In the genomic region with DNA sequence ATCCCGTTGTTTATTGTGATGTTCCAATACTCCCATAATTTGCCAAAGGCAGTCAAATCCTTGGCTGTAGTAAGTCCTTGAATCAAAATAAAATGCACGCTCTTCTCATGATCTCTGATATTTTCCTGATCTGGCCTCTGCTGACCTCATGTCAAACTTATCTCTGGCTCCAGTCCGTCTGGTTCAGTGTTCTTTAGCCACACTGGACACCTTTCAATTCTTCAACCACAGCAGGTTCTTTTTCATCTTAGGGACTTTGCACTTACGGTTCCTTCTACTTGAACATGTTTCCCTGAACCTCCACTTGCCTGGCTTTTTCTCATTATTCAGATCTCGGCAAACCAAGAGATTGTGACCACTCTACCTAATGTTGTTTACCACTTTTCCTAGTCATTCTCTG, we compare ENCODE assay signal across 22 cellular contexts. TPM values are rescaled to one million over a fixed set of nuclear protein-coding genes. Genes with fewer than 3 reads are reported as not detected.
DNase-seq lines count a peak whose midpoint lies in the region; ATAC-seq and TF ChIP-seq lines count a peak whose summit lies in the region.
"Had no signal": no experiment of that assay in that cellular context is flagged by ENCODE, and none has a peak within 500 bp of the region (broad histone marks: within the 10 kb centered on the region; RNA-seq: fewer than 3 reads in every experiment).

No MANE protein-coding gene starts in this region.

- H3K36me3 ChIP-seq in hepatocyte (replicated peaks; ENCODE audit: insufficient read depth, low read depth): no peaks in the 10 kb centered on the region
- no peaks in the 10 kb centered on the region for H3K36me3 ChIP-seq in parathyroid adenoma (ENCODE audit: control insufficient read depth, insufficient read depth, low read length)
- H3K36me3 ChIP-seq: BLaER1 treated with 17β-estradiol and CSF1 and Interleukin-3, amounts not matched to agents 10 nM and 100 nM; MG63 had no signal

- H2AFZ ChIP-seq in hepatocyte: no peak overlapping the region
- peak overlapping the region; percentile 33 for H2AFZ ChIP-seq in parathyroid adenoma

- H3K79me2 ChIP-seq in hepatocyte (no peaks in the 10 kb centered on the region), parathyroid adenoma (no peaks in the 10 kb centered on the region)

- ATAC-seq in stimulated activated naive B cell treated with anti-CD40 and anti-IgM and Interleukin-4, amounts not matched to agents 10 μg/mL and 1 μg/mL and 100 μg/mL, for 72 hours (replicated peaks): no peak
- ATAC-seq: CD8-positive, alpha-beta T cell; GM12878; HCT116 had no signal

- H3K27me3 Mint-ChIP-seq in type B pancreatic cell: no peaks in the 10 kb centered on the region
- no peaks in the 10 kb centered on the region; the same call in 1 of the 2 replicates for H3K27me3 Mint-ChIP-seq in HFFc6 (ENCODE audit: insufficient read depth)
- H3K27me3 Mint-ChIP-seq in stimulated activated naive B cell treated with anti-CD40 and anti-IgM and Interleukin-4, amounts not matched to agents 10 μg/mL and 1 μg/mL and 100 μg/mL, for 72 hours: peaks cover 25 to 28% of the 10 kb centered on the region in 2 donors

- H3K9me3 ChIP-seq in hepatocyte (ENCODE audit: low read depth) (no peaks in the 10 kb centered on the region), parathyroid adenoma (ENCODE audit: control insufficient read depth, low read length) (no peaks in the 10 kb centered on the region)
- H3K9me3 ChIP-seq: BLaER1 treated with 17β-estradiol and CSF1 and Interleukin-3, amounts not matched to agents 10 nM and 100 nM; MG63; Peyer's patch had no signal

- TF ChIP-seq CTCF in hepatocyte (IDR thresholded peaks at IDR 0.05; ENCODE audit: poor library complexity): no peak
- TF ChIP-seq CTCF in parathyroid adenoma (IDR thresholded peaks at IDR 0.05): no peak
- TF ChIP-seq CTCF in type B pancreatic cell (conservative IDR thresholded peaks at IDR 0.05): no peak
- no peak for TF ChIP-seq CTCF in HFFc6 (IDR thresholded peaks at IDR 0.05)

- peak overlapping the region; percentile 53 for H3K4me2 ChIP-seq in hepatocyte
- peak overlapping the region; percentile 49 for H3K4me2 ChIP-seq in parathyroid adenoma (ENCODE audit: low read length)
- H3K4me2 ChIP-seq: BLaER1 treated with 17β-estradiol and CSF1 and Interleukin-3, amounts not matched to agents 10 nM and 100 nM had no signal

- H3K4me1 Mint-ChIP-seq in type B pancreatic cell (ENCODE audit: unreplicated experiment): peaks cover 34% of the 10 kb centered on the region
- H3K4me1 Mint-ChIP-seq in HFFc6 (ENCODE audit: low read depth): peaks cover 44% of the 10 kb centered on the region
- peaks cover 7 to 25% of the 10 kb centered on the region in 2 donors for H3K4me1 Mint-ChIP-seq in stimulated activated naive B cell treated with anti-CD40 and anti-IgM and Interleukin-4, amounts not matched to agents 10 μg/mL and 1 μg/mL and 100 μg/mL, for 72 hours

- H3K36me3 Mint-ChIP-seq in type B pancreatic cell: no peaks in the 10 kb centered on the region
- H3K36me3 Mint-ChIP-seq in HFFc6 (ENCODE audit: low read depth): no peaks in the 10 kb centered on the region
- no peaks in the 10 kb centered on the region for H3K36me3 Mint-ChIP-seq in stimulated activated naive B cell treated with anti-CD40 and anti-IgM and Interleukin-4, amounts not matched to agents 10 μg/mL and 1 μg/mL and 100 μg/mL, for 72 hours
- H3K36me3 Mint-ChIP-seq: CD8-positive, alpha-beta T cell had no signal

- no peaks in the 10 kb centered on the region for H4K20me1 ChIP-seq in hepatocyte (ENCODE audit: insufficient read depth, poor library complexity, severe bottlenecking)
- H4K20me1 ChIP-seq: BLaER1 treated with 17β-estradiol and CSF1 and Interleukin-3, amounts not matched to agents 10 nM and 100 nM had no signal

- H3K27ac Mint-ChIP-seq in type B pancreatic cell (peak overlapping the region; percentile 75), HFFc6 (no peak overlapping the region)
- no peak overlapping the region for H3K27ac Mint-ChIP-seq in stimulated activated naive B cell treated with anti-CD40 and anti-IgM and Interleukin-4, amounts not matched to agents 10 μg/mL and 1 μg/mL and 100 μg/mL, for 72 hours
- H3K27ac Mint-ChIP-seq: CD8-positive, alpha-beta T cell had no signal

- WGBS in hepatocyte (ENCODE audit: low lambda C conversion rate, missing lambda C conversion rate): 57% methylated on average over 5 of the region's 5 CpGs

- H3K4me3 ChIP-seq in hepatocyte (no peak overlapping the region), parathyroid adenoma (ENCODE audit: low read depth, low read length) (peak overlapping the region; percentile 13)
- H3K4me3 ChIP-seq: BLaER1 treated with 17β-estradiol and CSF1 and Interleukin-3, amounts not matched to agents 10 nM and 100 nM; GM12878; MG63 had no signal

- no peaks in the 10 kb centered on the region for H3K9me2 ChIP-seq in hepatocyte (replicated peaks; ENCODE audit: insufficient read depth)

- peak; percentile 43 for DNase-seq in OCI-M1 (lab: John Stamatoyannopoulos, UW)
- DNase-seq in hepatocyte (ENCODE audit: low spot score): no peak
- no peak for DNase-seq in type B pancreatic cell (ENCODE audit: extremely low spot score, unreplicated experiment)
- DNase-seq in HFFc6: no peak
- no peak for DNase-seq in activated CD4-positive, CD25-positive, alpha-beta regulatory T cell (lab: John Stamatoyannopoulos, UW)
- DNase-seq in stimulated activated naive B cell treated with anti-CD40 and anti-IgM and Interleukin-4, amounts not matched to agents 10 μg/mL and 1 μg/mL and 100 μg/mL, for 72 hours: no peak
- DNase-seq: CD8-positive, alpha-beta T cell; DMS53; EL; GOT3; Kasumi-1; MG63; NCI-H1092; NCI-H146; NCI-H2081; NCI-H2171 treated with DMSO at 0.1 percent for 48 hours; NCI-H446 treated with DMSO at 0.1 percent for 48 hours; Peyer's patch had no signal

- H3K4me1 ChIP-seq in hepatocyte (ENCODE audit: insufficient read depth) (peaks cover 34% of the 10 kb centered on the region), parathyroid adenoma (no peaks in the 10 kb centered on the region)

- H3K4me3 Mint-ChIP-seq in type B pancreatic cell: peak overlapping the region; percentile 76
- H3K4me3 Mint-ChIP-seq in HFFc6: no peak overlapping the region
- no peak overlapping the region for H3K4me3 Mint-ChIP-seq in stimulated activated naive B cell treated with anti-CD40 and anti-IgM and Interleukin-4, amounts not matched to agents 10 μg/mL and 1 μg/mL and 100 μg/mL, for 72 hours
- H3K4me3 Mint-ChIP-seq: CD8-positive, alpha-beta T cell had no signal

- H3K27ac ChIP-seq in hepatocyte: peak overlapping the region; percentile 46
- peak overlapping the region; percentile 42 for H3K27ac ChIP-seq in parathyroid adenoma
- H3K27ac ChIP-seq: BLaER1 treated with 17β-estradiol and CSF1 and Interleukin-3, amounts not matched to agents 10 nM and 100 nM had no signal

- H3K27me3 ChIP-seq in hepatocyte (no peaks in the 10 kb centered on the region), parathyroid adenoma (ENCODE audit: control insufficient read depth, insufficient read depth, low read length) (no peaks in the 10 kb centered on the region)
- H3K27me3 ChIP-seq: BLaER1 treated with 17β-estradiol and CSF1 and Interleukin-3, amounts not matched to agents 10 nM and 100 nM; MG63; Peyer's patch had no signal

- H3K9me3 Mint-ChIP-seq in type B pancreatic cell (no peaks in the 10 kb centered on the region), HFFc6 (no peaks in the 10 kb centered on the region)
- no peaks in the 10 kb centered on the region for H3K9me3 Mint-ChIP-seq in stimulated activated naive B cell treated with anti-CD40 and anti-IgM and Interleukin-4, amounts not matched to agents 10 μg/mL and 1 μg/mL and 100 μg/mL, for 72 hours
- H3K9me3 Mint-ChIP-seq: CD8-positive, alpha-beta T cell had no signal

- H3K9ac ChIP-seq in parathyroid adenoma: no peak overlapping the region
- H3K9ac ChIP-seq: BLaER1 treated with 17β-estradiol and CSF1 and Interleukin-3, amounts not matched to agents 10 nM and 100 nM had no signal

RNA-seq across cellular contexts. Expression of a gene that starts 10.3 kb away (rescaled TPM):
- total RNA-seq in hepatocyte (7.1 and 8.7 TPM in 2 replicates), type B pancreatic cell (ENCODE audit: low replicate concordance) (6.2 and 8.6 TPM in 2 replicates)
- polyA plus RNA-seq in hepatocyte: 2.4 and 3.7 TPM in 2 replicates
- total RNA-seq in HFFc6 (2021; fragmentation: NEBNext Ultra II Directional; extraction: Animal tissue kit (Norgen Biotek cat#: 25700)): under 1 TPM in 3 of 6 experiments, not detected in 3; 0.03 to 0.07 (median 0.03) TPM
- total RNA-seq: CD8-positive, alpha-beta T cell; GM12878 had no signal
